ENCODE assay signal across 11 cellular contexts in genomic region chr5:151174612-151175101, GRCh38. TPM values are rescaled to one million over a fixed set of nuclear protein-coding genes. Genes with fewer than 3 reads are reported as not detected.
DNase-seq lines count a peak whose midpoint lies in the region; ATAC-seq and TF ChIP-seq lines count a peak whose summit lies in the region.
"Had no signal": no experiment of that assay in that cellular context is flagged by ENCODE, and none has a peak within 500 bp of the region (broad histone marks: within the 10 kb centered on the region; RNA-seq: fewer than 3 reads in every experiment).

No MANE protein-coding gene starts in this region.

- peak overlapping the region in 2 of 3 donors; percentile 4 to 44 for H3K9ac ChIP-seq in skeletal muscle tissue (ENCODE audit: low read depth in 1 of 3, low read length in 3 of 3)

- DNase-seq in DMS53 (lab: John Stamatoyannopoulos, UW) (peak; percentile 94), NCI-H510A treated with DMSO at 0.1 percent for 48 hours (lab: John Stamatoyannopoulos, UW) (peak; percentile 79), right atrium auricular region (ENCODE audit: low spot score) (peak; percentile 56), NCI-H1092 (lab: John Stamatoyannopoulos, UW) (no peak)
- no peak for DNase-seq in activated effector memory CD4-positive, alpha-beta T cell treated with anti-CD3 and anti-CD28 coated beads, Interleukin-2, amount 50 U/mL, for 16 hours
- no peak for DNase-seq in activated naive CD4-positive, alpha-beta T cell treated with anti-CD3 and anti-CD28 coated beads, Interleukin-2, amount 50 U/mL, for 72 hours (ENCODE audit: low spot score in 2 of 2)
- DNase-seq: COR-L47; nephron progenitor cell; stimulated activated CD4-positive, alpha-beta T cell treated with anti-CD3 and anti-CD28 coated beads, Interleukin-2, amount 100 ng/mL, for 24 hours had no signal

- no peaks in the 10 kb centered on the region for H3K27me3 ChIP-seq in right atrium auricular region
- H3K27me3 ChIP-seq in skeletal muscle tissue (ENCODE audit: control insufficient read depth in 3 of 3, insufficient read depth in 3 of 3, low read length in 3 of 3): no peaks in the 10 kb centered on the region

- H3K9me3 ChIP-seq in right atrium auricular region (no peaks in the 10 kb centered on the region), skeletal muscle tissue (ENCODE audit: control insufficient read depth in 3 of 3, low read length in 3 of 3) (no peaks in the 10 kb centered on the region)

- no peak overlapping the region for H3K27ac Mint-ChIP-seq in activated naive CD4-positive, alpha-beta T cell treated with anti-CD3 and anti-CD28 coated beads, Interleukin-2, amount 50 U/mL, for 72 hours
- H3K27ac Mint-ChIP-seq: nephron progenitor cell had no signal

- no peak for ATAC-seq in GM18868 (IDR thresholded peaks at IDR 0.05; ENCODE audit: unreplicated experiment)
- no peak for ATAC-seq in activated naive CD4-positive, alpha-beta T cell treated with anti-CD3 and anti-CD28 coated beads, Interleukin-2, amount 50 U/mL, for 72 hours

- peaks cover 0 to 5% of the 10 kb centered on the region in 2 donors for H3K36me3 Mint-ChIP-seq in activated naive CD4-positive, alpha-beta T cell treated with anti-CD3 and anti-CD28 coated beads, Interleukin-2, amount 50 U/mL, for 72 hours

- H3K4me1 ChIP-seq in right atrium auricular region (no peaks in the 10 kb centered on the region), skeletal muscle tissue (ENCODE audit: control insufficient read depth in 3 of 3, insufficient read depth in 3 of 3, low read length in 3 of 3) (peaks cover 12 to 21% (median 16%) of the 10 kb centered on the region in 3 donors)

- H3K4me3 ChIP-seq in right atrium auricular region: no peak overlapping the region
- H3K4me3 ChIP-seq in skeletal muscle tissue (ENCODE audit: low read length in 3 of 3): peak overlapping the region in 2 of 3 donors; percentile 39 to 51

- no peak for TF ChIP-seq CTCF in right atrium auricular region (IDR thresholded peaks at IDR 0.05)

- H3K9me3 Mint-ChIP-seq in activated naive CD4-positive, alpha-beta T cell treated with anti-CD3 and anti-CD28 coated beads, Interleukin-2, amount 50 U/mL, for 72 hours: peaks cover 0 to 4% of the 10 kb centered on the region in 2 donors
- H3K9me3 Mint-ChIP-seq: nephron progenitor cell had no signal

- peak overlapping the region in 1 of 2 donors; percentile 18 for H3K27ac ChIP-seq in right atrium auricular region
- no peak overlapping the region for H3K27ac ChIP-seq in skeletal muscle tissue (ENCODE audit: low read depth, low read length)

- H3K36me3 ChIP-seq in right atrium auricular region: no peaks in the 10 kb centered on the region
- peaks cover 0 to 4% (median 0%) of the 10 kb centered on the region in 3 donors for H3K36me3 ChIP-seq in skeletal muscle tissue (ENCODE audit: control insufficient read depth in 3 of 3, insufficient read depth in 3 of 3, low read length in 3 of 3)

RNA-seq across cellular contexts. Expression of gene ANXA6, which starts 17.1 kb away (rescaled TPM):
- total RNA-seq in right atrium auricular region: 100 to 1,000 TPM; 164 to 165 TPM
- total RNA-seq in skeletal muscle tissue: 361 TPM
- total RNA-seq in activated naive CD4-positive, alpha-beta T cell treated with anti-CD3 and anti-CD28 coated beads, Interleukin-2, amount 50 U/mL, for 72 hours: 100 to 1,000 TPM; 282 to 356 TPM

RNA-seq across cellular contexts. Expression of gene CCDC69, which starts 49.2 kb away (rescaled TPM):
- total RNA-seq in right atrium auricular region (100 to 1,000 TPM; 185 to 202 TPM), skeletal muscle tissue (21.9 TPM)
- total RNA-seq in activated naive CD4-positive, alpha-beta T cell treated with anti-CD3 and anti-CD28 coated beads, Interleukin-2, amount 50 U/mL, for 72 hours: 10 to 100 TPM; 21.0 to 23.8 TPM

Comparison
In these comparisons a context has a peak if more than half of its experiments do, and no peak if none do; other contexts are left out.
1. DNase-seq: peak in DMS53 (single experiment), NCI-H510A treated with DMSO at 0.1 percent for 48 hours (single experiment) and right atrium auricular region (single experiment); none in activated effector memory CD4-positive, alpha-beta T cell treated with anti-CD3 and anti-CD28 coated beads, Interleukin-2, amount 50 U/mL, for 16 hours (single experiment), NCI-H1092 (single experiment) and activated naive CD4-positive, alpha-beta T cell treated with anti-CD3 and anti-CD28 coated beads, Interleukin-2, amount 50 U/mL, for 72 hours (0 of 2).
2. H3K4me3 ChIP-seq: peak in skeletal muscle tissue (2 of 3); none in right atrium auricular region (0 of 2).